Comparison of ENCODE assay signal across 37 cellular contexts in genomic region chr9:130983283-130983670, GRCh38. TPM values are rescaled to one million over a fixed set of nuclear protein-coding genes. Genes with fewer than 3 reads are reported as not detected.
"Had no signal": no experiment of that assay in that cellular context is flagged by ENCODE, and none has a peak within 500 bp of the region (broad histone marks: within the 10 kb centered on the region; RNA-seq: fewer than 3 reads in every experiment).

No MANE protein-coding gene starts in this region.

- H3K27me3 Mint-ChIP-seq: activated CD4-positive, alpha-beta T cell treated with anti-CD3 and anti-CD28 coated beads, Interleukin-2, amount 10 ng/mL, durations not matched to agents 7 days and 5 days; activated CD8-positive, alpha-beta memory T cell treated with anti-CD3 and anti-CD28 coated beads, Interleukin-2, amount 10 ng/mL, durations not matched to agents 7 days and 5 days; activated naive CD4-positive, alpha-beta T cell treated with anti-CD3 and anti-CD28 coated beads, Interleukin-2, amount 50 U/mL, for 24 hours had no signal

- DNase-seq: activated CD4-positive, alpha-beta memory T cell treated with anti-CD3 and anti-CD28 coated beads, Interleukin-2, amount 10 ng/mL, durations not matched to agents 7 days and 5 days; activated CD4-positive, alpha-beta T cell treated with anti-CD3 and anti-CD28 coated beads for 1 hour; activated CD4-positive, alpha-beta T cell treated with anti-CD3 and anti-CD28 coated beads for 36 hours; activated CD4-positive, alpha-beta T cell treated with anti-CD3 and anti-CD28 coated beads for 48 hours; activated CD4-positive, alpha-beta T cell treated with anti-CD3 and anti-CD28 coated beads, Interleukin-2, amount 10 ng/mL, durations not matched to agents 7 days and 5 days; activated CD4-positive, alpha-beta T cell treated with anti-CD3 and anti-CD28 coated beads, Interleukin-2, amount 50 U/mL, for 48 hours; activated CD4-positive, CD25-positive, alpha-beta regulatory T cell; activated CD8-positive, alpha-beta memory T cell treated with anti-CD3 and anti-CD28 coated beads for 24 hours; activated CD8-positive, alpha-beta memory T cell treated with anti-CD3 and anti-CD28 coated beads, Interleukin-2, amount 10 ng/mL, durations not matched to agents 7 days and 5 days; activated CD8-positive, alpha-beta memory T cell treated with anti-CD3 and anti-CD28 coated beads, Interleukin-2, amount 50 U/mL, for 48 hours; activated CD8-positive, alpha-beta T cell treated with anti-CD3 and anti-CD28 coated beads, Interleukin-2, amount 10 ng/mL, durations not matched to agents 7 days and 5 days; activated effector memory CD4-positive, alpha-beta T cell treated with Interleukin-2 at 50 U/mL for 16 hours; activated gamma-delta T cell; activated naive CD4-positive, alpha-beta T cell treated with anti-CD3 and anti-CD28 coated beads, Interleukin-2, amount 10 ng/mL, durations not matched to agents 7 days and 5 days; activated naive CD4-positive, alpha-beta T cell treated with Interleukin-2 at 50 U/mL for 16 hours; activated naive CD8-positive, alpha-beta T cell treated with anti-CD3 and anti-CD28 coated beads, Interleukin-2, amount 10 ng/mL, durations not matched to agents 7 days and 5 days; activated naive CD8-positive, alpha-beta T cell treated with anti-CD3 and anti-CD28 coated beads, Interleukin-2, amount 50 U/mL, for 24 hours; activated T-cell treated with anti-CD3 and anti-CD28 coated beads, Interleukin-2, amount 50 U/mL, for 24 hours; activated T-cell treated with anti-CD3 and anti-CD28 coated beads, Interleukin-2, amount 50 U/mL, for 48 hours; amygdala; anterior cingulate cortex; brain microvascular endothelial cell; central memory CD4-positive, alpha-beta T cell; SW 1271; T-helper 1 cell; T-helper 2 cell; T-helper 9 cell; WERI-Rb-1 had no signal

- H3K4me1 Mint-ChIP-seq: activated CD4-positive, alpha-beta memory T cell treated with anti-CD3 and anti-CD28 coated beads, Interleukin-2, amount 10 ng/mL, durations not matched to agents 7 days and 5 days; activated CD4-positive, alpha-beta T cell treated with anti-CD3 and anti-CD28 coated beads for 36 hours; activated CD4-positive, alpha-beta T cell treated with anti-CD3 and anti-CD28 coated beads, Interleukin-2, amount 10 ng/mL, durations not matched to agents 7 days and 5 days; activated CD8-positive, alpha-beta memory T cell treated with anti-CD3 and anti-CD28 coated beads, Interleukin-2, amount 10 ng/mL, durations not matched to agents 7 days and 5 days; activated naive CD4-positive, alpha-beta T cell treated with anti-CD3 and anti-CD28 coated beads, Interleukin-2, amount 10 ng/mL, durations not matched to agents 7 days and 5 days; activated naive CD4-positive, alpha-beta T cell treated with anti-CD3 and anti-CD28 coated beads, Interleukin-2, amount 50 U/mL, for 24 hours; activated naive CD8-positive, alpha-beta T cell treated with anti-CD3 and anti-CD28 coated beads, Interleukin-2, amount 10 ng/mL, durations not matched to agents 7 days and 5 days; activated naive CD8-positive, alpha-beta T cell treated with anti-CD3 and anti-CD28 coated beads, Interleukin-2, amount 50 U/mL, for 24 hours had no signal

- H3K27ac ChIP-seq: ascending aorta, brain microvascular endothelial cell, breast epithelium, WERI-Rb-1 had no signal

- H3K4me3 Mint-ChIP-seq: activated CD4-positive, alpha-beta memory T cell treated with anti-CD3 and anti-CD28 coated beads, Interleukin-2, amount 10 ng/mL, durations not matched to agents 7 days and 5 days; activated CD4-positive, alpha-beta T cell treated with anti-CD3 and anti-CD28 coated beads for 36 hours; activated CD4-positive, alpha-beta T cell treated with anti-CD3 and anti-CD28 coated beads, Interleukin-2, amount 10 ng/mL, durations not matched to agents 7 days and 5 days; activated CD8-positive, alpha-beta memory T cell treated with anti-CD3 and anti-CD28 coated beads, Interleukin-2, amount 10 ng/mL, durations not matched to agents 7 days and 5 days; activated CD8-positive, alpha-beta T cell treated with anti-CD3 and anti-CD28 coated beads, Interleukin-2, amount 10 ng/mL, durations not matched to agents 7 days and 5 days; activated naive CD4-positive, alpha-beta T cell treated with anti-CD3 and anti-CD28 coated beads, Interleukin-2, amount 10 ng/mL, durations not matched to agents 7 days and 5 days; activated naive CD4-positive, alpha-beta T cell treated with anti-CD3 and anti-CD28 coated beads, Interleukin-2, amount 50 U/mL, for 24 hours; activated naive CD8-positive, alpha-beta T cell; activated naive CD8-positive, alpha-beta T cell treated with anti-CD3 and anti-CD28 coated beads, Interleukin-2, amount 10 ng/mL, durations not matched to agents 7 days and 5 days; activated naive CD8-positive, alpha-beta T cell treated with anti-CD3 and anti-CD28 coated beads, Interleukin-2, amount 50 U/mL, for 24 hours; activated T-cell treated with anti-CD3 and anti-CD28 coated beads, Interleukin-2, amount 50 U/mL, for 24 hours; T-helper 1 cell treated with Interleukin-12 subunit alpha and Interleukin-12 subunit beta and Interleukin-4 antibody, amounts not matched to agents 30 μg/mL and 1 μg/mL, for 36 hours; T-helper 2 cell treated with Interferon-gamma antibody and Interleukin-4, amounts not matched to agents 5 μg/mL and 100 μg/mL, for 36 hours; WTC11 had no signal

- H3K36me3 ChIP-seq: ascending aorta, brain microvascular endothelial cell, breast epithelium, WERI-Rb-1 had no signal

- H3K36me3 Mint-ChIP-seq: activated CD8-positive, alpha-beta memory T cell treated with anti-CD3 and anti-CD28 coated beads, Interleukin-2, amount 10 ng/mL, durations not matched to agents 7 days and 5 days; activated naive CD4-positive, alpha-beta T cell treated with anti-CD3 and anti-CD28 coated beads, Interleukin-2, amount 10 ng/mL, durations not matched to agents 7 days and 5 days; activated naive CD4-positive, alpha-beta T cell treated with anti-CD3 and anti-CD28 coated beads, Interleukin-2, amount 50 U/mL, for 24 hours; activated naive CD8-positive, alpha-beta T cell; activated naive CD8-positive, alpha-beta T cell treated with anti-CD3 and anti-CD28 coated beads, Interleukin-2, amount 10 ng/mL, durations not matched to agents 7 days and 5 days; WTC11 had no signal

- H3K27ac Mint-ChIP-seq: activated CD4-positive, alpha-beta memory T cell treated with anti-CD3 and anti-CD28 coated beads, Interleukin-2, amount 10 ng/mL, durations not matched to agents 7 days and 5 days; activated CD4-positive, alpha-beta T cell treated with anti-CD3 and anti-CD28 coated beads for 36 hours; activated CD4-positive, alpha-beta T cell treated with anti-CD3 and anti-CD28 coated beads, Interleukin-2, amount 10 ng/mL, durations not matched to agents 7 days and 5 days; activated CD8-positive, alpha-beta memory T cell treated with anti-CD3 and anti-CD28 coated beads, Interleukin-2, amount 10 ng/mL, durations not matched to agents 7 days and 5 days; activated CD8-positive, alpha-beta T cell treated with anti-CD3 and anti-CD28 coated beads, Interleukin-2, amount 10 ng/mL, durations not matched to agents 7 days and 5 days; activated naive CD4-positive, alpha-beta T cell treated with anti-CD3 and anti-CD28 coated beads, Interleukin-2, amount 10 ng/mL, durations not matched to agents 7 days and 5 days; activated naive CD4-positive, alpha-beta T cell treated with anti-CD3 and anti-CD28 coated beads, Interleukin-2, amount 50 U/mL, for 24 hours; activated naive CD8-positive, alpha-beta T cell; activated naive CD8-positive, alpha-beta T cell treated with anti-CD3 and anti-CD28 coated beads, Interleukin-2, amount 10 ng/mL, durations not matched to agents 7 days and 5 days; activated naive CD8-positive, alpha-beta T cell treated with anti-CD3 and anti-CD28 coated beads, Interleukin-2, amount 50 U/mL, for 24 hours; activated T-cell treated with anti-CD3 and anti-CD28 coated beads, Interleukin-2, amount 50 U/mL, for 24 hours; activated T-helper 2 cell treated with anti-CD3 and anti-CD28 coated beads, Interferon-gamma antibody, Interleukin-2, Interleukin-4, amounts not matched to agents 10 μg/mL and 5 μg/mL and 100 μg/mL, durations not matched to agents 14 hours and 24 hours and 36 hours; T-helper 1 cell treated with Interleukin-12 subunit alpha and Interleukin-12 subunit beta and Interleukin-4 antibody, amounts not matched to agents 30 μg/mL and 1 μg/mL, for 36 hours; T-helper 2 cell treated with Interferon-gamma antibody and Interleukin-4, amounts not matched to agents 5 μg/mL and 100 μg/mL, for 36 hours; WTC11 had no signal

- H3K9me3 ChIP-seq: ascending aorta, breast epithelium had no signal

- H3K4me1 ChIP-seq: ascending aorta, breast epithelium had no signal

- H3K4me3 ChIP-seq: ascending aorta, breast epithelium had no signal

- H3K27me3 ChIP-seq: ascending aorta, breast epithelium had no signal

- ATAC-seq: activated CD4-positive, alpha-beta T cell treated with anti-CD3 and anti-CD28 coated beads for 36 hours; activated CD4-positive, CD25-positive, alpha-beta regulatory T cell treated with anti-CD3 and anti-CD28 coated beads, Interleukin-2, amount 50 U/mL, for 24 hours; activated CD8-positive, alpha-beta memory T cell treated with anti-CD3 and anti-CD28 coated beads, Interleukin-2, amount 10 ng/mL, durations not matched to agents 7 days and 5 days; activated CD8-positive, alpha-beta T cell treated with anti-CD3 and anti-CD28 coated beads, Interleukin-2, amount 10 ng/mL, durations not matched to agents 7 days and 5 days; activated naive CD8-positive, alpha-beta T cell treated with anti-CD3 and anti-CD28 coated beads, Interleukin-2, amount 50 U/mL, for 24 hours; WTC11 had no signal

- H3K9me3 Mint-ChIP-seq: activated CD4-positive, alpha-beta memory T cell treated with anti-CD3 and anti-CD28 coated beads, Interleukin-2, amount 10 ng/mL, durations not matched to agents 7 days and 5 days; activated CD4-positive, alpha-beta T cell treated with anti-CD3 and anti-CD28 coated beads, Interleukin-2, amount 10 ng/mL, durations not matched to agents 7 days and 5 days; activated naive CD4-positive, alpha-beta T cell treated with anti-CD3 and anti-CD28 coated beads, Interleukin-2, amount 10 ng/mL, durations not matched to agents 7 days and 5 days; activated naive CD4-positive, alpha-beta T cell treated with anti-CD3 and anti-CD28 coated beads, Interleukin-2, amount 50 U/mL, for 24 hours; activated naive CD8-positive, alpha-beta T cell treated with anti-CD3 and anti-CD28 coated beads, Interleukin-2, amount 10 ng/mL, durations not matched to agents 7 days and 5 days; activated naive CD8-positive, alpha-beta T cell treated with anti-CD3 and anti-CD28 coated beads, Interleukin-2, amount 50 U/mL, for 24 hours; activated T-cell treated with anti-CD3 and anti-CD28 coated beads, Interleukin-2, amount 50 U/mL, for 24 hours; activated T-helper 2 cell treated with anti-CD3 and anti-CD28 coated beads, Interferon-gamma antibody, Interleukin-2, Interleukin-4, amounts not matched to agents 10 μg/mL and 5 μg/mL and 100 μg/mL, durations not matched to agents 14 hours and 24 hours and 36 hours; T-helper 1 cell treated with Interleukin-12 subunit alpha and Interleukin-12 subunit beta and Interleukin-4 antibody, amounts not matched to agents 30 μg/mL and 1 μg/mL, for 36 hours; T-helper 2 cell treated with Interferon-gamma antibody and Interleukin-4, amounts not matched to agents 5 μg/mL and 100 μg/mL, for 36 hours had no signal

RNA-seq across cellular contexts. Expression of gene LAMC3, which starts 25.7 kb away (rescaled TPM):
- total RNA-seq: activated CD4-positive, alpha-beta memory T cell treated with anti-CD3 and anti-CD28 coated beads, Interleukin-2, amount 10 ng/mL, durations not matched to agents 7 days and 5 days; activated CD8-positive, alpha-beta T cell treated with anti-CD3 and anti-CD28 coated beads, Interleukin-2, amount 10 ng/mL, durations not matched to agents 7 days and 5 days; activated T-helper 2 cell treated with anti-CD3 and anti-CD28 coated beads, Interferon-gamma antibody, Interleukin-2, Interleukin-4, amounts not matched to agents 10 μg/mL and 5 μg/mL and 100 μg/mL, durations not matched to agents 14 hours and 24 hours and 36 hours had no signal

RNA-seq across cellular contexts. Expression of gene FIBCD1, which starts 44.2 kb away (rescaled TPM):
- total RNA-seq: activated CD4-positive, alpha-beta memory T cell treated with anti-CD3 and anti-CD28 coated beads, Interleukin-2, amount 10 ng/mL, durations not matched to agents 7 days and 5 days; activated CD4-positive, alpha-beta T cell treated with anti-CD3 and anti-CD28 coated beads for 36 hours; activated CD4-positive, alpha-beta T cell treated with anti-CD3 and anti-CD28 coated beads, Interleukin-2, amount 10 ng/mL, durations not matched to agents 7 days and 5 days; activated CD8-positive, alpha-beta memory T cell treated with anti-CD3 and anti-CD28 coated beads, Interleukin-2, amount 10 ng/mL, durations not matched to agents 7 days and 5 days; activated CD8-positive, alpha-beta T cell treated with anti-CD3 and anti-CD28 coated beads, Interleukin-2, amount 10 ng/mL, durations not matched to agents 7 days and 5 days; activated naive CD8-positive, alpha-beta T cell treated with anti-CD3 and anti-CD28 coated beads, Interleukin-2, amount 10 ng/mL, durations not matched to agents 7 days and 5 days; activated T-helper 2 cell treated with anti-CD3 and anti-CD28 coated beads, Interferon-gamma antibody, Interleukin-2, Interleukin-4, amounts not matched to agents 10 μg/mL and 5 μg/mL and 100 μg/mL, durations not matched to agents 14 hours and 24 hours and 36 hours; ascending aorta had no signal
